Comparison of ENCODE assay signal across 1 cellular context in the genomic region with DNA sequence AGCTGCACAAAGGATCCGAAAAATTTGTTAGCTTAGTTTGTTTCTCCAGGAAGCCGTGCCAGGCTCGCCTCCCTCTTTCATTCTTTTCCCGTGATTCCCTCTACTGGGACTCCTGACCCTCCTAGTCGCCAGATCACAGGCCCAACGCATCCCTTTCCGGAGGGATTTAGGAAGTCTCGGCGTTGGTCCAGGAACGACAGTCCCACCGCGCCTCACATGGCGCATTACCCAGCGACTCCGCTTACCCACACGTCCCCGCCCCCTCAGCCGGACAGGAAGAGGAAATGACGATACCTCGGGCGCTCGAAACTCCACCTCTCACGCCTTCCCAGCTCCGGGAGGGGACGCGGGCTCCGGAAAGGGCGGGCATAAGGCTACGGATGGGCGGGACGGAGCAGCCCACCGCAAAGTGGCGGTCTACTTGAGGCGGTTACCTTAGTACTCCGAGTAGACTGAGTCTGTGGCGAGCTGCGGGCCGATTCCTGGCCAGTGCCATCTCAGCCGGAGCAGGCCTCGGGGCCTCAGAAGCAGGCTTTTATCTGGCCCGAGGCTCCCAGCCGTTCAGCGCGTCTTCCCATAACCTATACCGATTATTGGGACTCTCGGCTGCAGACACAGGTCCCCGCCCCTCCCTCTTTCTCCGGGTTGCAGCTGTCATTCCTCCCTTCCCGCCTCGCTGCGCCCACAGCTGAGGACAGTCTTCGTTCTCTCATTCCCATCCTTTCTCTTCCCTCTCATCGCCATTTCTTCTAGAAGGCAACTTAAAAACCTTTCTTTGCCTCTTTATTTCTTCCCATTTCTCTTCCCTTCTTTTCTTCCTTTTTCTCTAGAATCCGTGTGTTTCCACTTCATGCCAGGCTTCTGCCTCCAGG.
TF ChIP-seq lines count a peak whose summit lies in the region.

A gene with protein sequence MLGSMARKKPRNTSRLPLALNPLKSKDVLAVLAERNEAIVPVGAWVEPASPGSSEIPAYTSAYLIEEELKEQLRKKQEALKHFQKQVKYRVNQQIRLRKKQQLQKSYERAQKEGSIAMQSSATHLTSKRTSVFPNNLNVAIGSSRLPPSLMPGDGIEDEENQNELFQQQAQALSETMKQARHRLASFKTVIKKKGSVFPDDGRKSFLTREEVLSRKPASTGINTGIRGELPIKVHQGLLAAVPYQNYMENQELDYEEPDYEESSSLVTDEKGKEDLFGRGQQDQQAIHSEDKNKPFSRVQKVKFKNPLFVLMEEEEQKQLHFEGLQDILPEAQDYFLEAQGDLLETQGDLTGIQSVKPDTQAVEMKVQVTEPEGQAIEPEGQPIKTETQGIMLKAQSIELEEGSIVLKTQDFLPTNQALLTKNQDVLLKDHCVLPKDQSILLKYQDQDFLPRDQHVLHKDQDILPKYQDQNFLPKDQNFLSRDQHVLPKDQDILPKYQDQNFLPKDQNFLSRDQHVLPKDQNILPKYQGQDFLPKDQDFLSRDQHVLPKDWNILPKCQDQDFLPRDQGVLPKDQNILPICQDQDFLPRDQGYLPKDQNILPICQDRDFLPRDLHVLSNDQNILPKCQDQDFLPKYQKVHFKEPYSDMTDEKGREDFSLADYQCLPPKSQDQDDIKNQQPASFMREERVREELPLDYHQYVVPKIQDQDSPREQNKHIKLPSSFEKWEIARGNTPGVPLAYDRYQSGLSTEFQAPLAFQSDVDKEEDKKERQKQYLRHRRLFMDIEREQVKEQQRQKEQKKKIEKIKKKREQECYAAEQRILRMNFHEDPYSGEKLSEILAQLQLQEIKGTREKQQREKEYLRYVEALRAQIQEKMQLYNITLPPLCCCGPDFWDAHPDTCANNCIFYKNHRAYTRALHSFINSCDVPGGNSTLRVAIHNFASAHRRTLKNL (plus strand): TSS at position 450 of the 872 bp plus-strand sequence. CDS start 531 bp downstream, outside the sequence.

TF ChIP-seq in K562, 482 proteins besides CTCF, POLR2A, EP300 and RAD21 (continued from another document and continues in another):
- TF ChIP-seq, protein P1, sequence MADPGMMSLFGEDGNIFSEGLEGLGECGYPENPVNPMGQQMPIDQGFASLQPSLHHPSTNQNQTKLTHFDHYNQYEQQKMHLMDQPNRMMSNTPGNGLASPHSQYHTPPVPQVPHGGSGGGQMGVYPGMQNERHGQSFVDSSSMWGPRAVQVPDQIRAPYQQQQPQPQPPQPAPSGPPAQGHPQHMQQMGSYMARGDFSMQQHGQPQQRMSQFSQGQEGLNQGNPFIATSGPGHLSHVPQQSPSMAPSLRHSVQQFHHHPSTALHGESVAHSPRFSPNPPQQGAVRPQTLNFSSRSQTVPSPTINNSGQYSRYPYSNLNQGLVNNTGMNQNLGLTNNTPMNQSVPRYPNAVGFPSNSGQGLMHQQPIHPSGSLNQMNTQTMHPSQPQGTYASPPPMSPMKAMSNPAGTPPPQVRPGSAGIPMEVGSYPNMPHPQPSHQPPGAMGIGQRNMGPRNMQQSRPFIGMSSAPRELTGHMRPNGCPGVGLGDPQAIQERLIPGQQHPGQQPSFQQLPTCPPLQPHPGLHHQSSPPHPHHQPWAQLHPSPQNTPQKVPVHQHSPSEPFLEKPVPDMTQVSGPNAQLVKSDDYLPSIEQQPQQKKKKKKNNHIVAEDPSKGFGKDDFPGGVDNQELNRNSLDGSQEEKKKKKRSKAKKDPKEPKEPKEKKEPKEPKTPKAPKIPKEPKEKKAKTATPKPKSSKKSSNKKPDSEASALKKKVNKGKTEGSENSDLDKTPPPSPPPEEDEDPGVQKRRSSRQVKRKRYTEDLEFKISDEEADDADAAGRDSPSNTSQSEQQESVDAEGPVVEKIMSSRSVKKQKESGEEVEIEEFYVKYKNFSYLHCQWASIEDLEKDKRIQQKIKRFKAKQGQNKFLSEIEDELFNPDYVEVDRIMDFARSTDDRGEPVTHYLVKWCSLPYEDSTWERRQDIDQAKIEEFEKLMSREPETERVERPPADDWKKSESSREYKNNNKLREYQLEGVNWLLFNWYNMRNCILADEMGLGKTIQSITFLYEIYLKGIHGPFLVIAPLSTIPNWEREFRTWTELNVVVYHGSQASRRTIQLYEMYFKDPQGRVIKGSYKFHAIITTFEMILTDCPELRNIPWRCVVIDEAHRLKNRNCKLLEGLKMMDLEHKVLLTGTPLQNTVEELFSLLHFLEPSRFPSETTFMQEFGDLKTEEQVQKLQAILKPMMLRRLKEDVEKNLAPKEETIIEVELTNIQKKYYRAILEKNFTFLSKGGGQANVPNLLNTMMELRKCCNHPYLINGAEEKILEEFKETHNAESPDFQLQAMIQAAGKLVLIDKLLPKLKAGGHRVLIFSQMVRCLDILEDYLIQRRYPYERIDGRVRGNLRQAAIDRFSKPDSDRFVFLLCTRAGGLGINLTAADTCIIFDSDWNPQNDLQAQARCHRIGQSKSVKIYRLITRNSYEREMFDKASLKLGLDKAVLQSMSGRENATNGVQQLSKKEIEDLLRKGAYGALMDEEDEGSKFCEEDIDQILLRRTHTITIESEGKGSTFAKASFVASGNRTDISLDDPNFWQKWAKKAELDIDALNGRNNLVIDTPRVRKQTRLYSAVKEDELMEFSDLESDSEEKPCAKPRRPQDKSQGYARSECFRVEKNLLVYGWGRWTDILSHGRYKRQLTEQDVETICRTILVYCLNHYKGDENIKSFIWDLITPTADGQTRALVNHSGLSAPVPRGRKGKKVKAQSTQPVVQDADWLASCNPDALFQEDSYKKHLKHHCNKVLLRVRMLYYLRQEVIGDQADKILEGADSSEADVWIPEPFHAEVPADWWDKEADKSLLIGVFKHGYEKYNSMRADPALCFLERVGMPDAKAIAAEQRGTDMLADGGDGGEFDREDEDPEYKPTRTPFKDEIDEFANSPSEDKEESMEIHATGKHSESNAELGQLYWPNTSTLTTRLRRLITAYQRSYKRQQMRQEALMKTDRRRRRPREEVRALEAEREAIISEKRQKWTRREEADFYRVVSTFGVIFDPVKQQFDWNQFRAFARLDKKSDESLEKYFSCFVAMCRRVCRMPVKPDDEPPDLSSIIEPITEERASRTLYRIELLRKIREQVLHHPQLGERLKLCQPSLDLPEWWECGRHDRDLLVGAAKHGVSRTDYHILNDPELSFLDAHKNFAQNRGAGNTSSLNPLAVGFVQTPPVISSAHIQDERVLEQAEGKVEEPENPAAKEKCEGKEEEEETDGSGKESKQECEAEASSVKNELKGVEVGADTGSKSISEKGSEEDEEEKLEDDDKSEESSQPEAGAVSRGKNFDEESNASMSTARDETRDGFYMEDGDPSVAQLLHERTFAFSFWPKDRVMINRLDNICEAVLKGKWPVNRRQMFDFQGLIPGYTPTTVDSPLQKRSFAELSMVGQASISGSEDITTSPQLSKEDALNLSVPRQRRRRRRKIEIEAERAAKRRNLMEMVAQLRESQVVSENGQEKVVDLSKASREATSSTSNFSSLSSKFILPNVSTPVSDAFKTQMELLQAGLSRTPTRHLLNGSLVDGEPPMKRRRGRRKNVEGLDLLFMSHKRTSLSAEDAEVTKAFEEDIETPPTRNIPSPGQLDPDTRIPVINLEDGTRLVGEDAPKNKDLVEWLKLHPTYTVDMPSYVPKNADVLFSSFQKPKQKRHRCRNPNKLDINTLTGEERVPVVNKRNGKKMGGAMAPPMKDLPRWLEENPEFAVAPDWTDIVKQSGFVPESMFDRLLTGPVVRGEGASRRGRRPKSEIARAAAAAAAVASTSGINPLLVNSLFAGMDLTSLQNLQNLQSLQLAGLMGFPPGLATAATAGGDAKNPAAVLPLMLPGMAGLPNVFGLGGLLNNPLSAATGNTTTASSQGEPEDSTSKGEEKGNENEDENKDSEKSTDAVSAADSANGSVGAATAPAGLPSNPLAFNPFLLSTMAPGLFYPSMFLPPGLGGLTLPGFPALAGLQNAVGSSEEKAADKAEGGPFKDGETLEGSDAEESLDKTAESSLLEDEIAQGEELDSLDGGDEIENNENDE (IDR thresholded peaks at IDR 0.05; ENCODE audit: low read depth, low read length), result peak; percentile 80
- no peak for TF ChIP-seq ZKSCAN3 (CRISPR knock-in tag; IDR thresholded peaks at IDR 0.05)
- no peak for TF ChIP-seq MAFG (tag; conservative IDR thresholded peaks at IDR 0.05)
- TF ChIP-seq, protein P2, sequence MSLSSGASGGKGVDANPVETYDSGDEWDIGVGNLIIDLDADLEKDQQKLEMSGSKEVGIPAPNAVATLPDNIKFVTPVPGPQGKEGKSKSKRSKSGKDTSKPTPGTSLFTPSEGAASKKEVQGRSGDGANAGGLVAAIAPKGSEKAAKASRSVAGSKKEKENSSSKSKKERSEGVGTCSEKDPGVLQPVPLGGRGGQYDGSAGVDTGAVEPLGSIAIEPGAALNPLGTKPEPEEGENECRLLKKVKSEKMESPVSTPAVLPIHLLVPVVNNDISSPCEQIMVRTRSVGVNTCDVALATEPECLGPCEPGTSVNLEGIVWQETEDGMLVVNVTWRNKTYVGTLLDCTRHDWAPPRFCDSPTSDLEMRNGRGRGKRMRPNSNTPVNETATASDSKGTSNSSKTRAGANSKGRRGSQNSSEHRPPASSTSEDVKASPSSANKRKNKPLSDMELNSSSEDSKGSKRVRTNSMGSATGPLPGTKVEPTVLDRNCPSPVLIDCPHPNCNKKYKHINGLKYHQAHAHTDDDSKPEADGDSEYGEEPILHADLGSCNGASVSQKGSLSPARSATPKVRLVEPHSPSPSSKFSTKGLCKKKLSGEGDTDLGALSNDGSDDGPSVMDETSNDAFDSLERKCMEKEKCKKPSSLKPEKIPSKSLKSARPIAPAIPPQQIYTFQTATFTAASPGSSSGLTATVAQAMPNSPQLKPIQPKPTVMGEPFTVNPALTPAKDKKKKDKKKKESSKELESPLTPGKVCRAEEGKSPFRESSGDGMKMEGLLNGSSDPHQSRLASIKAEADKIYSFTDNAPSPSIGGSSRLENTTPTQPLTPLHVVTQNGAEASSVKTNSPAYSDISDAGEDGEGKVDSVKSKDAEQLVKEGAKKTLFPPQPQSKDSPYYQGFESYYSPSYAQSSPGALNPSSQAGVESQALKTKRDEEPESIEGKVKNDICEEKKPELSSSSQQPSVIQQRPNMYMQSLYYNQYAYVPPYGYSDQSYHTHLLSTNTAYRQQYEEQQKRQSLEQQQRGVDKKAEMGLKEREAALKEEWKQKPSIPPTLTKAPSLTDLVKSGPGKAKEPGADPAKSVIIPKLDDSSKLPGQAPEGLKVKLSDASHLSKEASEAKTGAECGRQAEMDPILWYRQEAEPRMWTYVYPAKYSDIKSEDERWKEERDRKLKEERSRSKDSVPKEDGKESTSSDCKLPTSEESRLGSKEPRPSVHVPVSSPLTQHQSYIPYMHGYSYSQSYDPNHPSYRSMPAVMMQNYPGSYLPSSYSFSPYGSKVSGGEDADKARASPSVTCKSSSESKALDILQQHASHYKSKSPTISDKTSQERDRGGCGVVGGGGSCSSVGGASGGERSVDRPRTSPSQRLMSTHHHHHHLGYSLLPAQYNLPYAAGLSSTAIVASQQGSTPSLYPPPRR (CRISPR knock-in tag; IDR thresholded peaks at IDR 0.05; ENCODE audit: borderline replicate concordance), result no peak
- no peak for TF ChIP-seq NCOA4 (IDR thresholded peaks at IDR 0.05; ENCODE audit: partially characterized antibody)
- TF ChIP-seq SNIP1 (IDR thresholded peaks at IDR 0.05; ENCODE audit: low read depth), result no peak
- TF ChIP-seq, protein P3, sequence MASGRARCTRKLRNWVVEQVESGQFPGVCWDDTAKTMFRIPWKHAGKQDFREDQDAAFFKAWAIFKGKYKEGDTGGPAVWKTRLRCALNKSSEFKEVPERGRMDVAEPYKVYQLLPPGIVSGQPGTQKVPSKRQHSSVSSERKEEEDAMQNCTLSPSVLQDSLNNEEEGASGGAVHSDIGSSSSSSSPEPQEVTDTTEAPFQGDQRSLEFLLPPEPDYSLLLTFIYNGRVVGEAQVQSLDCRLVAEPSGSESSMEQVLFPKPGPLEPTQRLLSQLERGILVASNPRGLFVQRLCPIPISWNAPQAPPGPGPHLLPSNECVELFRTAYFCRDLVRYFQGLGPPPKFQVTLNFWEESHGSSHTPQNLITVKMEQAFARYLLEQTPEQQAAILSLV (tag; IDR thresholded peaks at IDR 0.05), result no peak
- TF ChIP-seq OTX1 (CRISPR knock-in tag; IDR thresholded peaks at IDR 0.05), result 0 out of 2 replicates have a peak, but pooled peaks have one; percentile 19
- TF ChIP-seq SMAD4 (CRISPR knock-in tag; conservative IDR thresholded peaks at IDR 0.05), result 0 out of 2 replicates have a peak, but pooled peaks have one; percentile 30
- peak; percentile 78 for TF ChIP-seq MYC (IDR thresholded peaks at IDR 0.05; ENCODE audit: low read depth, low read length)
- no peak for TF ChIP-seq MYC (CRISPR knock-in tag; IDR thresholded peaks at IDR 0.05; ENCODE audit: borderline replicate concordance, low read depth)
- TF ChIP-seq ZNF24 (IDR thresholded peaks at IDR 0.05), result no peak
- TF ChIP-seq ZBTB8A (IDR thresholded peaks at IDR 0.05; ENCODE audit: partially characterized antibody), result no peak
- peak; percentile 89; the same call in 1 of the 2 replicates for TF ChIP-seq HLTF (IDR thresholded peaks at IDR 0.05)
- TF ChIP-seq POLR2G (IDR thresholded peaks at IDR 0.05; ENCODE audit: low read depth, low read length), result peak; percentile 91
- TF ChIP-seq ELF1 (tag; IDR thresholded peaks at IDR 0.05), result peak; percentile 51; the same call in 1 of the 2 replicates
- TF ChIP-seq ETV1 (tag; conservative IDR thresholded peaks at IDR 0.05; ENCODE audit: low read depth), result peak; percentile 48; the same call in 1 of the 2 replicates
- TF ChIP-seq MAZ (CRISPR knock-in tag; conservative IDR thresholded peaks at IDR 0.05 in 1 of 2, IDR thresholded peaks at IDR 0.05 in 1 of 2), result peak; percentile 74 to 90
- TF ChIP-seq TEAD2 (tag; IDR thresholded peaks at IDR 0.05), result no peak
- TF ChIP-seq EP400 (IDR thresholded peaks at IDR 0.05), result peak; percentile 81
- TF ChIP-seq KAT7 (CRISPR knock-in tag; IDR thresholded peaks at IDR 0.05; ENCODE audit: borderline replicate concordance), result no peak
- no peak for TF ChIP-seq TAF15 (IDR thresholded peaks at IDR 0.05; ENCODE audit: low read depth, low read length)
- no peak for TF ChIP-seq MCM3 (IDR thresholded peaks at IDR 0.05)
- TF ChIP-seq HCFC1 (IDR thresholded peaks at IDR 0.05; ENCODE audit: low read depth, low read length), result peak; percentile 51
- TF ChIP-seq, protein P4, sequence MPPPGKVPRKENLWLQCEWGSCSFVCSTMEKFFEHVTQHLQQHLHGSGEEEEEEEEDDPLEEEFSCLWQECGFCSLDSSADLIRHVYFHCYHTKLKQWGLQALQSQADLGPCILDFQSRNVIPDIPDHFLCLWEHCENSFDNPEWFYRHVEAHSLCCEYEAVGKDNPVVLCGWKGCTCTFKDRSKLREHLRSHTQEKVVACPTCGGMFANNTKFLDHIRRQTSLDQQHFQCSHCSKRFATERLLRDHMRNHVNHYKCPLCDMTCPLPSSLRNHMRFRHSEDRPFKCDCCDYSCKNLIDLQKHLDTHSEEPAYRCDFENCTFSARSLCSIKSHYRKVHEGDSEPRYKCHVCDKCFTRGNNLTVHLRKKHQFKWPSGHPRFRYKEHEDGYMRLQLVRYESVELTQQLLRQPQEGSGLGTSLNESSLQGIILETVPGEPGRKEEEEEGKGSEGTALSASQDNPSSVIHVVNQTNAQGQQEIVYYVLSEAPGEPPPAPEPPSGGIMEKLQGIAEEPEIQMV (tag; conservative IDR thresholded peaks at IDR 0.05; ENCODE audit: low read depth), result 0 out of 2 replicates have a peak, but pooled peaks have one; percentile 14
- 0 out of 2 replicates have a peak, but pooled peaks have one; percentile 4 for TF ChIP-seq NCOR1 (IDR thresholded peaks at IDR 0.05)
- TF ChIP-seq XRCC4 (IDR thresholded peaks at IDR 0.05; ENCODE audit: extremely low read depth, insufficient read depth, insufficient read length), result no peak
